In the genomic region with DNA sequence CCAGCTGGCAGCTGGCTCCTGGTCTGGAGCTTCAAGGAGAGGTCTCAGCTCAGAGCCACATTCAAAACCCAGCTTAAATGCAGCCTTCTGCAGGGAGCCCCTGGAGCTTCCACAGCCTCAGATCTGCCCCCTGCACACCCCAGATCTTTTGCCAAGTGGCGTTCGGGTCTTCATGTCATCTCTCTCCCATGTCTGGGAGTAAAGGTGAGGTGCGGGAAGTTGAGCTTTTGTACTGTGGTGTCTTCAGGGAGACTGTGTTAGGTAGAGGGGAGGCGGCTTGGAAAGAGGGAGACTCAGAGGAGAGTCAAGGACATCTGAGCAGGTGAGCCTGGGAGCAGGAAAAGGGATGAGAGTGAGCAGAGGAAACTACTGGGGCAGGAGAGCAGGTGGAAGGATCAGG, we compare ENCODE assay signal across 11 cellular contexts.
"Had no signal": no experiment of that assay in that cellular context is flagged by ENCODE, and none has a peak within 500 bp of the region (broad histone marks: within the 10 kb centered on the region; RNA-seq: fewer than 3 reads in every experiment).

No MANE protein-coding gene starts in this region.

- DNase-seq: KBM-7, NCI-H1048, NCI-H1105, NCI-H187 treated with DMSO at 0.1 percent for 48 hours, NCI-H2029 treated with DMSO at 0.1 percent for 48 hours, NCI-H510A, Right ventricle myocardium superior, SIG-M5 had no signal

- H3K4me3 ChIP-seq: SJSA1 had no signal

- H3K27ac ChIP-seq: HL-60, SJSA1, SK-N-MC had no signal

- H3K4me1 ChIP-seq: SJSA1 had no signal

- H3K27me3 ChIP-seq: SJSA1 had no signal

- H3K9me3 ChIP-seq: SJSA1 had no signal
